In the genomic region with DNA sequence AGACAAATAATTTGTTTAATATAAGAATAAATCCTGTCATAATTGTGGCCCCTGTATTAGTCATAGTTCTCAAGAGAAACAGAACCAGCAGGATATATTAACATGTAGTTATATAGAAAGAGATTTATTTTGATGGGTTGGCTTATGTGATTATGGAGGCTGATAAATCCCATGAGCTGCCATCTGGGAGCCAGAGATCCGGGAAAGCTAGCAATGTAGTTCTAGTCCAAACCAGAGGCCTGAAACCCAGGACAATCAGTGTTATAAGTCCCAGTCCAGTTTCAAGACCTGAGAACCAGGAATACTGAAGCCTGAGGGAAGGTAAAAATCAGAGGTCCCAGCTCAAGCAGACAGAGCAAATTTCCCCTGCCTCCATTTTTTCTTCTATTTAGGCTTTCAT, we compare ENCODE assay signal across 30 cellular contexts.
"Had no signal": no experiment of that assay in that cellular context is flagged by ENCODE, and none has a peak within 500 bp of the region (broad histone marks: within the 10 kb centered on the region; RNA-seq: fewer than 3 reads in every experiment).

No MANE protein-coding gene starts in this region.

- DNase-seq: activated CD4-positive, alpha-beta memory T cell treated with anti-CD3 and anti-CD28 coated beads, Interleukin-2, amount 10 ng/mL, durations not matched to agents 7 days and 5 days; activated CD4-positive, alpha-beta T cell treated with anti-CD3 and anti-CD28 coated beads for 1 hour; activated CD4-positive, alpha-beta T cell treated with anti-CD3 and anti-CD28 coated beads for 36 hours; activated CD4-positive, alpha-beta T cell treated with anti-CD3 and anti-CD28 coated beads for 48 hours; activated CD4-positive, alpha-beta T cell treated with anti-CD3 and anti-CD28 coated beads, Interleukin-2, amount 10 ng/mL, durations not matched to agents 7 days and 5 days; activated CD4-positive, alpha-beta T cell treated with anti-CD3 and anti-CD28 coated beads, Interleukin-2, amount 50 U/mL, for 48 hours; activated CD4-positive, CD25-positive, alpha-beta regulatory T cell; activated CD8-positive, alpha-beta memory T cell treated with anti-CD3 and anti-CD28 coated beads for 24 hours; activated CD8-positive, alpha-beta memory T cell treated with anti-CD3 and anti-CD28 coated beads, Interleukin-2, amount 10 ng/mL, durations not matched to agents 7 days and 5 days; activated CD8-positive, alpha-beta memory T cell treated with anti-CD3 and anti-CD28 coated beads, Interleukin-2, amount 50 U/mL, for 48 hours; activated CD8-positive, alpha-beta T cell treated with anti-CD3 and anti-CD28 coated beads, Interleukin-2, amount 10 ng/mL, durations not matched to agents 7 days and 5 days; activated effector memory CD4-positive, alpha-beta T cell treated with Interleukin-2 at 50 U/mL for 16 hours; activated gamma-delta T cell; activated naive CD4-positive, alpha-beta T cell treated with anti-CD3 and anti-CD28 coated beads, Interleukin-2, amount 10 ng/mL, durations not matched to agents 7 days and 5 days; activated naive CD4-positive, alpha-beta T cell treated with Interleukin-2 at 50 U/mL for 16 hours; activated naive CD8-positive, alpha-beta T cell treated with anti-CD3 and anti-CD28 coated beads, Interleukin-2, amount 10 ng/mL, durations not matched to agents 7 days and 5 days; activated naive CD8-positive, alpha-beta T cell treated with anti-CD3 and anti-CD28 coated beads, Interleukin-2, amount 50 U/mL, for 24 hours; activated T-cell treated with anti-CD3 and anti-CD28 coated beads, Interleukin-2, amount 50 U/mL, for 24 hours; activated T-cell treated with anti-CD3 and anti-CD28 coated beads, Interleukin-2, amount 50 U/mL, for 48 hours; amygdala; anterior cingulate cortex; caudate nucleus; cerebellar nuclear complex; T-helper 17 cell; T1000 had no signal

- H3K27ac ChIP-seq: ascending aorta, cardiac muscle cell, VCaP had no signal

- H3K9me3 ChIP-seq: ascending aorta had no signal

- H3K27me3 ChIP-seq: ascending aorta, cardiac muscle cell had no signal

- H3K4me1 ChIP-seq: ascending aorta had no signal

- FAIRE-seq: bronchial epithelial cell, TTC549 had no signal

- H3K36me3 ChIP-seq: ascending aorta, cardiac muscle cell had no signal

- H3K4me3 ChIP-seq: ascending aorta, cardiac muscle cell had no signal
